In genomic region chr11:77779935-77780334, GRCh38 we compare ENCODE assay signal across 1 cellular context.
TF ChIP-seq lines count a peak whose summit lies in the region.

No MANE protein-coding gene starts in this region.

TF ChIP-seq in HepG2, 621 proteins besides CTCF, POLR2A, EP300 and RAD21 (continued from another document):
- TF ChIP-seq HBP1 (CRISPR knock-in tag; IDR thresholded peaks at IDR 0.05; ENCODE audit: low read depth) (0 out of 2 replicates have a peak, but pooled peaks have one; percentile 39), ZNF12 (CRISPR knock-in tag; IDR thresholded peaks at IDR 0.05) (peak; percentile 68), KLF16 (CRISPR knock-in tag; IDR thresholded peaks at IDR 0.05) (0 out of 4 replicates have a peak, but pooled peaks of 1 of the 2 experiments have one; percentile 57), EED (CRISPR knock-in tag; IDR thresholded peaks at IDR 0.05) (no peak), PPARG (CRISPR knock-in tag; conservative IDR thresholded peaks at IDR 0.05) (0 out of 2 replicates have a peak, but pooled peaks have one; percentile 14), TFE3 (CRISPR knock-in tag; IDR thresholded peaks at IDR 0.05) (0 out of 2 replicates have a peak, but pooled peaks have one; percentile 39), ZNF577 (CRISPR knock-in tag; IDR thresholded peaks at IDR 0.05; ENCODE audit: borderline replicate concordance, low read depth) (no peak), LRRFIP1 (CRISPR knock-in tag; conservative IDR thresholded peaks at IDR 0.05) (no peak), TGIF2 (CRISPR knock-in tag; IDR thresholded peaks at IDR 0.05) (peak; percentile 62; the same call in 1 of the 2 replicates), MIER2 (CRISPR knock-in tag; IDR thresholded peaks at IDR 0.05) (peak; percentile 98), ZNF749 (CRISPR knock-in tag; IDR thresholded peaks at IDR 0.05; ENCODE audit: borderline replicate concordance) (no peak), RFXANK (CRISPR knock-in tag; IDR thresholded peaks at IDR 0.05) (0 out of 2 replicates have a peak, but pooled peaks have one; percentile 18), EHMT2 (IDR thresholded peaks at IDR 0.05; ENCODE audit: borderline replicate concordance, low read depth, low read length) (peak; percentile 70; the same call in 1 of the 2 replicates), ZNF644 (CRISPR knock-in tag; IDR thresholded peaks at IDR 0.05; ENCODE audit: low read depth) (peak; percentile 27; the same call in 1 of the 2 replicates)
